In genomic region chr2:71530246-71530986, GRCh38 we compare ENCODE assay signal across 8 cellular contexts.
DNase-seq lines count a peak whose midpoint lies in the region; ATAC-seq, FAIRE-seq and TF ChIP-seq lines count a peak whose summit lies in the region.

No MANE protein-coding gene starts in this region.

- peak; percentile 85 for FAIRE-seq in keratinocyte (lab: Jason Lieb, UNC)

- no peak overlapping the region for H3K27ac ChIP-seq in body of pancreas
- no peak overlapping the region for H3K27ac ChIP-seq in keratinocyte (ENCODE audit: control insufficient read depth, insufficient read depth, low read length)
- no peak overlapping the region for H3K27ac ChIP-seq in upper lobe of right lung

- intact Hi-C loops in body of pancreas (cut with DNase I) (no loop called here), upper lobe of right lung (cut with DNase I) (no loop called here)

- no peaks in the 10 kb centered on the region for H4K20me1 ChIP-seq in keratinocyte (ENCODE audit: control insufficient read depth, extremely low read depth, insufficient read depth, low read length)

- TF ChIP-seq CTCF in body of pancreas (IDR thresholded peaks at IDR 0.05) (peak; percentile 23 to 56 (median 46)), keratinocyte (optimal IDR thresholded peaks at IDR 0.05 in 1 of 3, IDR thresholded peaks at IDR 0.05 in 1 of 3, conservative IDR thresholded peaks at IDR 0.05 in 1 of 3; ENCODE audit: extremely low read depth in 1 of 3, insufficient read depth in 2 of 3, low read length in 3 of 3) (peak; percentile 63 to 76 (median 68)), upper lobe of right lung (IDR thresholded peaks at IDR 0.05) (peak; percentile 69)

- H3K9me1 ChIP-seq in keratinocyte (ENCODE audit: control insufficient read depth, extremely low read depth, insufficient read depth, low read length): no peaks in the 10 kb centered on the region

- 67 to 70% methylated on average over 13 of the region's 13 CpGs for WGBS in body of pancreas, 2 donors

- DNase-seq in NCI-H1092 treated with DMSO at 0.1 percent for 48 hours (lab: John Stamatoyannopoulos, UW): peak; percentile 12
- no peak for DNase-seq in NCI-H1092 (lab: John Stamatoyannopoulos, UW)
- peak; percentile 94 for DNase-seq in H7
- peak; percentile 46 for DNase-seq in NCI-H748 (lab: John Stamatoyannopoulos, UW; ENCODE audit: unreplicated experiment)
- peak in 2 of 4 donors; percentile 26 to 38 for DNase-seq in body of pancreas
- peak; percentile 35 for DNase-seq in keratinocyte (ENCODE audit: low read depth, low spot score)
- DNase-seq in upper lobe of right lung: peak; percentile 34

- H3K9me3 ChIP-seq in body of pancreas (no peaks in the 10 kb centered on the region), keratinocyte (ENCODE audit: control insufficient read depth, low read depth, low read length) (no peaks in the 10 kb centered on the region), upper lobe of right lung (no peaks in the 10 kb centered on the region)

- no peak overlapping the region for H3K4me2 ChIP-seq in keratinocyte (ENCODE audit: control insufficient read depth, extremely low read depth, insufficient read depth, low read depth, low read length)

- H3K27me3 ChIP-seq in H7 (ENCODE audit: control insufficient read depth, insufficient read depth, low read length) (no peaks in the 10 kb centered on the region), body of pancreas (no peaks in the 10 kb centered on the region), keratinocyte (ENCODE audit: control insufficient read depth, extremely low read depth, insufficient read depth, low read length) (no peaks in the 10 kb centered on the region), upper lobe of right lung (no peaks in the 10 kb centered on the region)

- H3K4me1 ChIP-seq in body of pancreas (no peaks in the 10 kb centered on the region), keratinocyte (ENCODE audit: control insufficient read depth, extremely low read depth, insufficient read depth, low read length) (peaks cover 20% of the 10 kb centered on the region), upper lobe of right lung (no peaks in the 10 kb centered on the region)

- no peak overlapping the region for H3K9ac ChIP-seq in keratinocyte (ENCODE audit: control insufficient read depth, extremely low read depth, insufficient read depth, low read length)

- ATAC-seq in body of pancreas (no peak), upper lobe of right lung (peak; percentile 74), GM19455 (IDR thresholded peaks at IDR 0.05; ENCODE audit: unreplicated experiment) (no peak)

- dilution Hi-C loops in keratinocyte (cut with MboI; ENCODE audit: extremely low pct_ligation_motif_present, low sequenced_read_pairs): no loop called here

- H3K36me3 ChIP-seq in H7 (replicated peaks; ENCODE audit: control insufficient read depth, insufficient read depth, low read length) (no peaks in the 10 kb centered on the region; the same call in 1 of the 2 replicates), body of pancreas (replicated peaks in 1 of 2; ENCODE audit: insufficient read depth in 1 of 2, low read depth in 2 of 2) (no peaks in the 10 kb centered on the region), keratinocyte (ENCODE audit: control insufficient read depth in 2 of 2, extremely low read depth in 1 of 2, insufficient read depth in 2 of 2, low read length in 2 of 2) (no peaks in the 10 kb centered on the region), upper lobe of right lung (no peaks in the 10 kb centered on the region)

- no peak for TF ChIP-seq POLR2A in body of pancreas (IDR thresholded peaks at IDR 0.05)

- no peak overlapping the region for H3K4me3 ChIP-seq in H7 (ENCODE audit: insufficient read depth, low read depth, low read length)
- H3K4me3 ChIP-seq in body of pancreas: no peak overlapping the region
- H3K4me3 ChIP-seq in keratinocyte (ENCODE audit: control insufficient read depth in 2 of 3, extremely low read depth in 1 of 3, insufficient read depth in 2 of 3, low read depth in 1 of 3, low read length in 3 of 3): no peak overlapping the region
- no peak overlapping the region for H3K4me3 ChIP-seq in upper lobe of right lung

- no peak overlapping the region for H2AFZ ChIP-seq in keratinocyte (ENCODE audit: control insufficient read depth, low read length)

- H3K79me2 ChIP-seq in keratinocyte (ENCODE audit: control insufficient read depth, insufficient read depth, low read length): no peaks in the 10 kb centered on the region
